7 cellular contexts compared by ENCODE assay signal in the genomic region with DNA sequence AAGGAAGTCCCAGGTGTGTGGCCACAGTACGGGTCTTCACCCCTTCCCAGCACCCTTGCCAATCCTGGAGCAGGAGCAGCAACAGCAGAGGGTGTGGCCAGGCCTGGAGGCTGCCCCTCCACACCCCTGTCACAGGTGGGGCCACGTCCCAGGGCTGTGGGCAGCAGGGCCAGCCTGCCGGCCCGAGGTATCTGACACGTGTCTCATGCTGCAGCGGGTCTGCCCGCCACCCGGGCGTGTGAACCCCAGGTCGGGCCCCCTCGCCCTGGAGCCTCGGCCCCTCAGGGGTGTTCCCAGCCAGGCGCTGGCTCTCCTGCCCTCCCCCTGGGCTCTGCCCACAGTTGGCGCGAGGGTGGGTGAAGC. TPM values are rescaled to one million over a fixed set of nuclear protein-coding genes. Genes with fewer than 3 reads are reported as not detected.
A peak's percentile ranks its signal among the peaks of the same experiment; 100 is the strongest.
DNase-seq lines count a peak whose midpoint lies in the region; ATAC-seq, FAIRE-seq and TF ChIP-seq lines count a peak whose summit lies in the region.
"Not testable (repeated sequence)": the region's sequence is repeated elsewhere in the genome, so short reads cannot be mapped to it uniquely, and the experiment has no call there.

No MANE protein-coding gene starts in this region.

- TF ChIP-seq CTCF in IMR-90 (conservative IDR thresholded peaks at IDR 0.05; ENCODE audit: low read depth, low read length); coronary artery (IDR thresholded peaks at IDR 0.05); cardiac muscle cell (IDR thresholded peaks at IDR 0.05; ENCODE audit: low read depth, low read length); keratinocyte (optimal IDR thresholded peaks at IDR 0.05 in 1 of 3, IDR thresholded peaks at IDR 0.05 in 1 of 3, conservative IDR thresholded peaks at IDR 0.05 in 1 of 3; ENCODE audit: extremely low read depth in 1 of 3, insufficient read depth in 2 of 3, low read length in 3 of 3); prostate gland (IDR thresholded peaks at IDR 0.05); upper lobe of left lung (IDR thresholded peaks at IDR 0.05): not testable (repeated sequence)

- H3K14ac ChIP-seq in IMR-90 (replicated peaks; ENCODE audit: low read depth, low read length): not testable (repeated sequence)

- H3K27ac ChIP-seq in IMR-90 (ENCODE audit: insufficient read depth, low read length) (peak overlapping the region; percentile 81), coronary artery (peak overlapping the region; percentile 85 to 97), cardiac muscle cell (peak overlapping the region; percentile 94), keratinocyte (ENCODE audit: control insufficient read depth, insufficient read depth, low read length) (peak overlapping the region; percentile 58), prostate gland (peak overlapping the region; percentile 72 to 79), upper lobe of left lung (peak overlapping the region; percentile 74 to 88 (median 82))

- dilution Hi-C loops in IMR-90 (cut with HindIII; ENCODE audit: low sequenced_read_pairs, unreplicated experiment); keratinocyte (cut with MboI; ENCODE audit: extremely low pct_ligation_motif_present, low sequenced_read_pairs): not testable (repeated sequence)

- H4K91ac ChIP-seq in IMR-90 (ENCODE audit: insufficient read depth, low read depth, low read length): not testable (repeated sequence)

- in situ Hi-C loops in IMR-90 (cut with MboI; ENCODE audit: low sequenced_read_pairs): not testable (repeated sequence)

- ATAC-seq in IMR-90 (ENCODE audit: low read depth); upper lobe of left lung (ENCODE audit: low FRiP score in 2 of 2): not testable (repeated sequence)
- peak; percentile 18 for ATAC-seq in stimulated activated memory B cell treated with anti-CD40 and anti-IgM and Interleukin-4, amounts not matched to agents 10 μg/mL and 1 μg/mL and 100 μg/mL, for 72 hours

- H3K4ac ChIP-seq in IMR-90 (ENCODE audit: low read depth, low read length): not testable (repeated sequence)

- peak overlapping the region; percentile 79 for H2BK5ac ChIP-seq in IMR-90 (ENCODE audit: low read depth, low read length, poor library complexity, severe bottlenecking)

- H3K9me1 ChIP-seq in IMR-90 (ENCODE audit: insufficient read depth, low read length); keratinocyte (ENCODE audit: control insufficient read depth, extremely low read depth, insufficient read depth, low read length): not testable (repeated sequence)

- H2AK5ac ChIP-seq in IMR-90 (ENCODE audit: low read depth, low read length): peak overlapping the region; percentile 59

- H3K27ac Mint-ChIP-seq in stimulated activated memory B cell treated with anti-CD40 and anti-IgM and Interleukin-4, amounts not matched to agents 10 μg/mL and 1 μg/mL and 100 μg/mL, for 72 hours: not testable (repeated sequence)

- H2BK20ac ChIP-seq in IMR-90 (ENCODE audit: low read depth, low read length): not testable (repeated sequence)

- intact Hi-C loops in IMR-90 (cut with micrococcal nuclease); prostate gland (cut with DNase I): not testable (repeated sequence)

- not testable (repeated sequence) for H3K36me3 Mint-ChIP-seq in stimulated activated memory B cell treated with anti-CD40 and anti-IgM and Interleukin-4, amounts not matched to agents 10 μg/mL and 1 μg/mL and 100 μg/mL, for 72 hours

- H3K9me3 Mint-ChIP-seq in stimulated activated memory B cell treated with anti-CD40 and anti-IgM and Interleukin-4, amounts not matched to agents 10 μg/mL and 1 μg/mL and 100 μg/mL, for 72 hours: not testable (repeated sequence)

- not testable (repeated sequence) for TF ChIP-seq POLR2A in IMR-90 (IDR thresholded peaks at IDR 0.05; ENCODE audit: low read depth, low read length); prostate gland (IDR thresholded peaks at IDR 0.05); upper lobe of left lung (IDR thresholded peaks at IDR 0.05)

- not testable (repeated sequence) for TF ChIP-seq RAD21 in IMR-90 (IDR thresholded peaks at IDR 0.05; ENCODE audit: low read length)

- not testable (repeated sequence) for H3K4me3 ChIP-seq in IMR-90 (ENCODE audit: insufficient read depth, low read depth, low read length); cardiac muscle cell; keratinocyte (ENCODE audit: control insufficient read depth in 2 of 3, extremely low read depth in 1 of 3, insufficient read depth in 2 of 3, low read depth in 1 of 3, low read length in 3 of 3); prostate gland; upper lobe of left lung
- H3K4me3 ChIP-seq in coronary artery: peak overlapping the region; percentile 66

- H3K4me2 ChIP-seq in IMR-90 (ENCODE audit: low read depth, low read length); keratinocyte (ENCODE audit: control insufficient read depth, extremely low read depth, insufficient read depth, low read depth, low read length): not testable (repeated sequence)

- WGBS in IMR-90 (ENCODE audit: extremely low coverage in 2 of 2, insufficient read length in 1 of 2), 2 experiments: no CpG with 5 or more reads among the region's 15 CpGs
- 67% methylated on average over 1 of the region's 15 CpGs for WGBS in prostate gland
- WGBS in upper lobe of left lung, 2 donors: no CpG with 5 or more reads among the region's 15 CpGs

- H4K5ac ChIP-seq in IMR-90 (ENCODE audit: low read depth, low read length): not testable (repeated sequence)

- H4K8ac ChIP-seq in IMR-90 (ENCODE audit: low read depth in 2 of 2, low read length in 2 of 2): not testable (repeated sequence)

- H3K4me1 ChIP-seq in IMR-90 (ENCODE audit: control insufficient read depth, insufficient read depth, low read length) (peaks cover 39% of the 10 kb centered on the region), cardiac muscle cell (ENCODE audit: low read depth) (peaks cover 17% of the 10 kb centered on the region), keratinocyte (ENCODE audit: control insufficient read depth, extremely low read depth, insufficient read depth, low read length) (peaks cover 52% of the 10 kb centered on the region), upper lobe of left lung (peaks cover 33 to 68% (median 42%) of the 10 kb centered on the region in 4 donors)
- not testable (repeated sequence) for H3K4me1 ChIP-seq in prostate gland (replicated peaks)

- H2AK9ac ChIP-seq in IMR-90 (replicated peaks; ENCODE audit: low read depth, low read length, poor library complexity): not testable (repeated sequence)

- CTCF ChIA-PET in IMR-90 (lab: Yijun Ruan, JAX): not testable (repeated sequence)

- H2AFZ ChIP-seq in IMR-90 (replicated peaks; ENCODE audit: low read length, poor library complexity); keratinocyte (ENCODE audit: control insufficient read depth, low read length): not testable (repeated sequence)

- BruUV-seq in IMR-90 (replicated peaks; lab: Mats Ljungman, UMichigan): not testable (repeated sequence)

- TF ChIP-seq EP300 in upper lobe of left lung (IDR thresholded peaks at IDR 0.05): not testable (repeated sequence)

- H3K4me3 Mint-ChIP-seq in stimulated activated memory B cell treated with anti-CD40 and anti-IgM and Interleukin-4, amounts not matched to agents 10 μg/mL and 1 μg/mL and 100 μg/mL, for 72 hours: not testable (repeated sequence)

- peaks cover 17% of the 10 kb centered on the region for H3K4me1 Mint-ChIP-seq in stimulated activated memory B cell treated with anti-CD40 and anti-IgM and Interleukin-4, amounts not matched to agents 10 μg/mL and 1 μg/mL and 100 μg/mL, for 72 hours

- not testable (repeated sequence) for H3K36me3 ChIP-seq in IMR-90 (ENCODE audit: control insufficient read depth, insufficient read depth, low read length); cardiac muscle cell; keratinocyte (ENCODE audit: control insufficient read depth in 2 of 2, extremely low read depth in 1 of 2, insufficient read depth in 2 of 2, low read length in 2 of 2); prostate gland; upper lobe of left lung

- not testable (repeated sequence) for H3K56ac ChIP-seq in IMR-90 (ENCODE audit: extremely low read depth, insufficient read depth, low read length)

- H2BK120ac ChIP-seq in IMR-90 (ENCODE audit: low read depth, low read length): not testable (repeated sequence)

- not testable (repeated sequence) for H2BK15ac ChIP-seq in IMR-90 (ENCODE audit: low read depth, low read length)

- POLR2A ChIA-PET in IMR-90 (lab: Charles Lee; ENCODE audit: unreplicated experiment): not testable (repeated sequence)

- peaks cover 42% of the 10 kb centered on the region for H4K20me1 ChIP-seq in IMR-90 (ENCODE audit: insufficient read depth, low read length)
- H4K20me1 ChIP-seq in keratinocyte (ENCODE audit: control insufficient read depth, extremely low read depth, insufficient read depth, low read length): not testable (repeated sequence)

- FAIRE-seq in keratinocyte (lab: Jason Lieb, UNC): peak; percentile 61

- H3K79me2 ChIP-seq in keratinocyte (ENCODE audit: control insufficient read depth, insufficient read depth, low read length): peaks cover 27% of the 10 kb centered on the region

- DNase-seq in IMR-90; coronary artery (ENCODE audit: low spot score); cardiac muscle cell (ENCODE audit: low read depth in 1 of 2, low spot score in 1 of 2); keratinocyte (ENCODE audit: low read depth, low spot score); prostate gland (ENCODE audit: low spot score): not testable (repeated sequence)
- DNase-seq in upper lobe of left lung: peak in 1 of 2 donors; percentile 67

- not testable (repeated sequence) for H3K9ac ChIP-seq in IMR-90 (ENCODE audit: low read depth, low read length)
- H3K9ac ChIP-seq in keratinocyte (ENCODE audit: control insufficient read depth, extremely low read depth, insufficient read depth, low read length): peak overlapping the region; percentile 37

- H3K27me3 Mint-ChIP-seq in stimulated activated memory B cell treated with anti-CD40 and anti-IgM and Interleukin-4, amounts not matched to agents 10 μg/mL and 1 μg/mL and 100 μg/mL, for 72 hours: not testable (repeated sequence)

- H3K18ac ChIP-seq in IMR-90 (ENCODE audit: low read depth, low read length): not testable (repeated sequence)

- H3K79me1 ChIP-seq in IMR-90 (ENCODE audit: low read depth in 1 of 2, low read length in 2 of 2): peaks cover 0 to 35% of the 10 kb centered on the region in 2 experiments; a peak in 2 of 4 replicates

- H3K23ac ChIP-seq in IMR-90 (ENCODE audit: low read depth, low read length): not testable (repeated sequence)

- not testable (repeated sequence) for H3K9me3 ChIP-seq in IMR-90 (ENCODE audit: control insufficient read depth, insufficient read depth, low read length); cardiac muscle cell (ENCODE audit: low read depth); keratinocyte (ENCODE audit: control insufficient read depth, low read depth, low read length); prostate gland; upper lobe of left lung

- H3K27me3 ChIP-seq in IMR-90 (ENCODE audit: control insufficient read depth, insufficient read depth, low read length); cardiac muscle cell; keratinocyte (ENCODE audit: control insufficient read depth, extremely low read depth, insufficient read depth, low read length); prostate gland (replicated peaks; ENCODE audit: insufficient read depth); upper lobe of left lung: not testable (repeated sequence)

RNA-seq across cellular contexts. Expression of a gene that starts 49.1 kb away (rescaled TPM):
- 47.7 and 58.3 TPM in 2 replicates for total RNA-seq in IMR-90 (2012; rRNA removed)
- 17.6 and 22.1 TPM in 2 replicates for polyA plus RNA-seq in IMR-90 (2012; rRNA removed)
- 4.0 and 7.1 TPM in 2 replicates for polyA plus RNA-seq in IMR-90 (2012; cell fraction: cytosol; rRNA removed)
- polyA plus RNA-seq in IMR-90 (2012; cell fraction: nucleus; rRNA removed; ENCODE audit: low replicate concordance): 4.7 and 25.4 TPM in 2 replicates
- total RNA-seq in cardiac muscle cell: 19.1 and 23.2 TPM in 2 replicates
- polyA plus RNA-seq in cardiac muscle cell: 15.1 and 22.6 TPM in 2 replicates
- 40.7 to 60.3 TPM (median 53.1 TPM) in 3 replicates for polyA plus RNA-seq in keratinocyte
- 39.3 TPM for polyA plus RNA-seq in keratinocyte (2011; ENCODE audit: low read depth)
- 28.6 and 54.5 TPM in 2 replicates for polyA plus RNA-seq in keratinocyte (2011; cell fraction: cytosol; rRNA removed)
- polyA plus RNA-seq in keratinocyte (2011; cell fraction: nucleus; rRNA removed): 58.2 and 67.4 TPM in 2 replicates
- 29.2 and 30.9 TPM in 2 replicates for polyA plus RNA-seq in keratinocyte (2012; ENCODE audit: low replicate concordance)
- polyA minus RNA-seq in keratinocyte: 27.3 to 74.1 TPM (median 65.7 TPM) in 3 replicates
- polyA minus RNA-seq in keratinocyte (2011; cell fraction: cytosol; rRNA and poly(A)+ RNA removed): 44.7 TPM
- 42.6 and 79.0 TPM in 2 replicates for polyA minus RNA-seq in keratinocyte (2011; cell fraction: nucleus; rRNA and poly(A)+ RNA removed)
- 10 to 100 TPM; 34.7 to 37.9 TPM for total RNA-seq in prostate gland
- total RNA-seq in upper lobe of left lung: 10 to 100 TPM; 13.7 to 23.6 (median 22.3) TPM
